Comparison of ENCODE assay signal across 9 cellular contexts in the genomic region with DNA sequence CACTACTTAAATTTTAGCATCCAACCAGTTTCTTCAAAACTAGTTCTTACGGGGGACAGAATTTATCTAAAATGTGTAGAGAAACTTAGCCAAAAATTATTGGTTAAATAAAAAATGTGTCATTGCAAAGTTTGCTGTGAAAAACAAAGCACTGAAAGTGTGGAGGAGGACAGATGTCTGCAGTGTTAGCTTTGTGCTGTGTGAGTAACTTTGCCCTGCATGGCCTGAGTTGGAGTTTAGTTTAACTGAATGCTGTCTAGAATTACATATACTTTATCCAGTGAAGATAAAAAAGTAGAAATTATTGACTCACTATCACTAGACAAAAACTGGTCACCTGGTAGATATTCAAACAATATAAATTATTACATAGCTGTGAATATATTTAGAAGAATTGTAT.
"Had no signal": no experiment of that assay in that cellular context is flagged by ENCODE, and none has a peak within 500 bp of the region (broad histone marks: within the 10 kb centered on the region; RNA-seq: fewer than 3 reads in every experiment).

No MANE protein-coding gene starts in this region.

- H3K27ac ChIP-seq: GM23248 had no signal

- H3K4me1 ChIP-seq: HAP-1 had no signal

- H3K9me3 ChIP-seq: HAP-1 had no signal

- H3K4me3 Mint-ChIP-seq: H9, HFFc6 had no signal

- H2AFZ ChIP-seq: GM23248 had no signal

- H3K36me3 ChIP-seq: HAP-1 had no signal

- DNase-seq: GM23248, GOT3, H7, HCEC 1CT, HFFc6 had no signal

- H3K9me3 Mint-ChIP-seq: H9 had no signal

- H3K27ac Mint-ChIP-seq: H9, HFFc6 had no signal

- FAIRE-seq: H54 had no signal

- ATAC-seq: HCT116 had no signal

- H3K4me1 Mint-ChIP-seq: H9 had no signal

- H3K4me3 ChIP-seq: GM23248, HAP-1 had no signal
